Comparison of ENCODE assay signal across 25 cellular contexts in genomic region chr13:74117207-74117705, GRCh38. TPM values are rescaled to one million over a fixed set of nuclear protein-coding genes. Genes with fewer than 3 reads are reported as not detected.
A peak's percentile ranks its signal among the peaks of the same experiment; 100 is the strongest.
DNase-seq lines count a peak whose midpoint lies in the region; ATAC-seq, FAIRE-seq and TF ChIP-seq lines count a peak whose summit lies in the region.
"Had no signal": no experiment of that assay in that cellular context is flagged by ENCODE, and none has a peak within 500 bp of the region (broad histone marks: within the 10 kb centered on the region; RNA-seq: fewer than 3 reads in every experiment).

No MANE protein-coding gene starts in this region.

- H3K9me2 ChIP-seq in PC-9 (ENCODE audit: insufficient read depth): no peaks in the 10 kb centered on the region

- POLR2A ChIA-PET in activated CD4-positive, alpha-beta T cell treated with anti-CD3 and anti-CD28 coated beads for 36 hours (lab: Charles Lee): no interaction called here
- POLR2A ChIA-PET in PC-9 (lab: Charles Lee; ENCODE audit: unreplicated experiment): no interaction called here

- peaks cover 38% of the 10 kb centered on the region for H3K36me3 Mint-ChIP-seq in activated CD4-positive, alpha-beta T cell treated with anti-CD3 and anti-CD28 coated beads for 36 hours (ENCODE audit: low read depth)
- H3K36me3 Mint-ChIP-seq in activated naive CD4-positive, alpha-beta T cell treated with anti-CD3 and anti-CD28 coated beads, Interleukin-2, amount 50 U/mL, for 72 hours: peaks cover 23 to 44% of the 10 kb centered on the region in 2 donors
- peaks cover 11% of the 10 kb centered on the region for H3K36me3 Mint-ChIP-seq in central memory CD8-positive, alpha-beta T cell (ENCODE audit: insufficient read depth)
- H3K36me3 Mint-ChIP-seq in stimulated activated naive CD8-positive, alpha-beta T cell treated with anti-CD3 and anti-CD28 coated beads, Interleukin-15, Interleukin-2, amounts not matched to agents 100 ng/mL and 50 ng/mL, for 24 hours (ENCODE audit: low read depth): peaks cover 45% of the 10 kb centered on the region

- peak; percentile 31 for ATAC-seq in activated CD4-positive, alpha-beta T cell treated with anti-CD3 and anti-CD28 coated beads for 36 hours
- ATAC-seq in activated naive CD4-positive, alpha-beta T cell treated with anti-CD3 and anti-CD28 coated beads, Interleukin-2, amount 50 U/mL, for 72 hours: peak in 1 of 2 donors; percentile 57
- no peak for ATAC-seq in central memory CD8-positive, alpha-beta T cell (replicated peaks; ENCODE audit: extremely low read depth, poor library complexity, severe bottlenecking)
- ATAC-seq: GM23338 had no signal

- intact Hi-C loops in activated CD4-positive, alpha-beta T cell treated with anti-CD3 and anti-CD28 coated beads for 36 hours (cut with DNase I, micrococcal nuclease): loop anchor here in 1 of 2 experiments (2.0 kb wide), 1 partner anchor 14 kb away; no protein-coding TSS in a partner anchor
- intact Hi-C loops in PC-9 (cut with micrococcal nuclease; ENCODE audit: unreplicated experiment): no loop called here

- no TSS peak for BruUV-seq in PC-9 (replicated peaks; lab: Mats Ljungman, UMichigan)

- FAIRE-seq in GM19239 (lab: Jason Lieb, UNC): no peak
- FAIRE-seq: GM18507, RCC 7860 had no signal

- no peaks in the 10 kb centered on the region for H3K79me2 ChIP-seq in PC-9 (ENCODE audit: low read depth)

- peak overlapping the region; percentile 66 for H3K27ac Mint-ChIP-seq in activated CD4-positive, alpha-beta T cell treated with anti-CD3 and anti-CD28 coated beads for 36 hours
- peak overlapping the region; percentile 11 to 74 for H3K27ac Mint-ChIP-seq in activated naive CD4-positive, alpha-beta T cell treated with anti-CD3 and anti-CD28 coated beads, Interleukin-2, amount 50 U/mL, for 72 hours
- H3K27ac Mint-ChIP-seq in central memory CD8-positive, alpha-beta T cell (ENCODE audit: low read depth): peak overlapping the region; percentile 68
- peak overlapping the region; percentile 86 for H3K27ac Mint-ChIP-seq in stimulated activated naive CD8-positive, alpha-beta T cell treated with anti-CD3 and anti-CD28 coated beads, Interleukin-15, Interleukin-2, amounts not matched to agents 100 ng/mL and 50 ng/mL, for 24 hours
- H3K27ac Mint-ChIP-seq: GM23338 had no signal

- no peaks in the 10 kb centered on the region for H3K36me3 ChIP-seq in PC-9 (ENCODE audit: low read depth)
- H3K36me3 ChIP-seq: HAP-1 had no signal

- H3K27ac ChIP-seq in PC-9: no peak overlapping the region
- H3K27ac ChIP-seq: 22Rv1, C4-2B had no signal

- no peak overlapping the region for H3K4me2 ChIP-seq in PC-9
- H3K4me2 ChIP-seq: GM23338 had no signal

- H3K9me3 ChIP-seq in PC-9 (ENCODE audit: insufficient read depth, low read depth): no peaks in the 10 kb centered on the region

- no peaks in the 10 kb centered on the region for H3F3A ChIP-seq in PC-9 (ENCODE audit: insufficient read depth, low read depth)

- H3K4me3 ChIP-seq in PC-9: no peak overlapping the region
- H3K4me3 ChIP-seq: GM23338, HAP-1 had no signal

- H3K27me3 ChIP-seq in PC-9 (ENCODE audit: insufficient read depth, low read depth): no peaks in the 10 kb centered on the region

- CTCF ChIA-PET in activated CD4-positive, alpha-beta T cell treated with anti-CD3 and anti-CD28 coated beads for 36 hours (lab: Charles Lee): interaction anchor here (1.0 kb wide), 1 partner anchor 13 kb away, joined by 3 read pairs; no protein-coding TSS in a partner anchor
- CTCF ChIA-PET in PC-9 (lab: Charles Lee): no interaction called here

- TF ChIP-seq CTCF in PC-9 (conservative IDR thresholded peaks at IDR 0.05): no peak

- no peaks in the 10 kb centered on the region for H3K4me1 ChIP-seq in PC-9 (replicated peaks; ENCODE audit: insufficient read depth)
- H3K4me1 ChIP-seq: HAP-1 had no signal

- no peak overlapping the region for H3K4me3 Mint-ChIP-seq in activated CD4-positive, alpha-beta T cell treated with anti-CD3 and anti-CD28 coated beads for 36 hours
- H3K4me3 Mint-ChIP-seq in central memory CD8-positive, alpha-beta T cell: no peak overlapping the region
- peak overlapping the region; percentile 35 for H3K4me3 Mint-ChIP-seq in stimulated activated naive CD8-positive, alpha-beta T cell treated with anti-CD3 and anti-CD28 coated beads, Interleukin-15, Interleukin-2, amounts not matched to agents 100 ng/mL and 50 ng/mL, for 24 hours
- H3K4me3 Mint-ChIP-seq: GM23338 had no signal

- no peak overlapping the region for H2AFZ ChIP-seq in PC-9
- H2AFZ ChIP-seq: GM23338 had no signal

- H3K4me1 Mint-ChIP-seq in activated CD4-positive, alpha-beta T cell treated with anti-CD3 and anti-CD28 coated beads for 36 hours: peaks cover 64% of the 10 kb centered on the region
- peaks cover 74% of the 10 kb centered on the region for H3K4me1 Mint-ChIP-seq in central memory CD8-positive, alpha-beta T cell
- H3K4me1 Mint-ChIP-seq in stimulated activated naive CD8-positive, alpha-beta T cell treated with anti-CD3 and anti-CD28 coated beads, Interleukin-15, Interleukin-2, amounts not matched to agents 100 ng/mL and 50 ng/mL, for 24 hours (ENCODE audit: low read depth): peaks cover 89% of the 10 kb centered on the region

- H3K27me3 Mint-ChIP-seq in activated CD4-positive, alpha-beta T cell treated with anti-CD3 and anti-CD28 coated beads for 36 hours: no peaks in the 10 kb centered on the region
- no peaks in the 10 kb centered on the region for H3K27me3 Mint-ChIP-seq in central memory CD8-positive, alpha-beta T cell
- no peaks in the 10 kb centered on the region for H3K27me3 Mint-ChIP-seq in stimulated activated naive CD8-positive, alpha-beta T cell treated with anti-CD3 and anti-CD28 coated beads, Interleukin-15, Interleukin-2, amounts not matched to agents 100 ng/mL and 50 ng/mL, for 24 hours

- H4K20me1 ChIP-seq in PC-9 (ENCODE audit: insufficient read depth): no peaks in the 10 kb centered on the region

- peaks cover 18% of the 10 kb centered on the region for H3K9me3 Mint-ChIP-seq in activated CD4-positive, alpha-beta T cell treated with anti-CD3 and anti-CD28 coated beads for 36 hours (ENCODE audit: low read depth)
- peaks cover 13 to 36% of the 10 kb centered on the region in 2 donors for H3K9me3 Mint-ChIP-seq in activated naive CD4-positive, alpha-beta T cell treated with anti-CD3 and anti-CD28 coated beads, Interleukin-2, amount 50 U/mL, for 72 hours
- peaks cover 14% of the 10 kb centered on the region for H3K9me3 Mint-ChIP-seq in central memory CD8-positive, alpha-beta T cell
- peaks cover 20% of the 10 kb centered on the region for H3K9me3 Mint-ChIP-seq in stimulated activated naive CD8-positive, alpha-beta T cell treated with anti-CD3 and anti-CD28 coated beads, Interleukin-15, Interleukin-2, amounts not matched to agents 100 ng/mL and 50 ng/mL, for 24 hours

- DNase-seq in activated CD4-positive, alpha-beta T cell treated with anti-CD3 and anti-CD28 coated beads for 36 hours: no peak
- no peak for DNase-seq in activated CD4-positive, alpha-beta T cell treated with anti-CD3 and anti-CD28 coated beads for 4 hours
- no peak for DNase-seq in activated naive CD4-positive, alpha-beta T cell treated with anti-CD3 and anti-CD28 coated beads, Interleukin-2, amount 50 U/mL, for 72 hours (ENCODE audit: low spot score in 2 of 2)
- DNase-seq in activated naive CD4-positive, alpha-beta T cell treated with Interleukin-2 at 50 U/mL for 16 hours: no peak
- no peak for DNase-seq in central memory CD8-positive, alpha-beta T cell (ENCODE audit: low spot score in 2 of 2)
- no peak for DNase-seq in PC-9
- DNase-seq in GM19239 (ENCODE audit: insufficient read length, low spot score): no peak
- DNase-seq: Calu3; CD8-positive, alpha-beta memory T cell; DMS153; KG1; NCI-H1105; NCI-H146; NCI-H2029 treated with DMSO at 0.1 percent for 48 hours; NCI-H2171 treated with DMSO at 0.1 percent for 48 hours; NCI-H524 treated with DMSO at 0.1 percent for 48 hours; NCI-H82 had no signal

RNA-seq across cellular contexts. Expression of gene KLF12, which starts 16.9 kb away (rescaled TPM):
- 10 to 100 TPM; 20.1 to 29.2 TPM for total RNA-seq in activated CD4-positive, alpha-beta T cell treated with anti-CD3 and anti-CD28 coated beads for 36 hours
- 10 to 100 TPM; 18.4 to 25.6 TPM for total RNA-seq in activated naive CD4-positive, alpha-beta T cell treated with anti-CD3 and anti-CD28 coated beads, Interleukin-2, amount 50 U/mL, for 72 hours
- total RNA-seq in PC-9 (2021): 7.0 and 10.3 TPM in 2 replicates
- total RNA-seq: G401 had no signal
